Comparison of ENCODE assay signal across 32 cellular contexts in genomic region chr1:199978408-199978940, GRCh38. TPM values are rescaled to one million over a fixed set of nuclear protein-coding genes. Genes with fewer than 3 reads are reported as not detected.
DNase-seq lines count a peak whose midpoint lies in the region; ATAC-seq and TF ChIP-seq lines count a peak whose summit lies in the region.
"Had no signal": no experiment of that assay in that cellular context is flagged by ENCODE, and none has a peak within 500 bp of the region (broad histone marks: within the 10 kb centered on the region; RNA-seq: fewer than 3 reads in every experiment).

No MANE protein-coding gene starts in this region.

- no peaks in the 10 kb centered on the region for H3K9me3 Mint-ChIP-seq in MCF 10A (ENCODE audit: unreplicated experiment)
- H3K9me3 Mint-ChIP-seq: activated naive CD8-positive, alpha-beta T cell treated with anti-CD3 and anti-CD28 coated beads for 36 hours; central memory CD8-positive, alpha-beta T cell; nephron; T-helper 2 cell treated with Interferon-gamma antibody and Interleukin-4, amounts not matched to agents 5 μg/mL and 100 μg/mL, for 36 hours had no signal

- intact Hi-C loops in MCF 10A (cut with micrococcal nuclease) = no loop called here

- no peak for TF ChIP-seq CTCF in AG09319 (IDR thresholded peaks at IDR 0.05; ENCODE audit: low read depth, low read length)
- TF ChIP-seq CTCF in SU-DHL-6 (IDR thresholded peaks at IDR 0.05; ENCODE audit: insufficient read depth, low read length, poor library complexity, severe bottlenecking) = no peak
- no peak for TF ChIP-seq CTCF in MCF 10A (IDR thresholded peaks at IDR 0.05; ENCODE audit: unreplicated experiment)

- H3K79me2 ChIP-seq in SU-DHL-6 (ENCODE audit: insufficient read depth, low read length) = no peaks in the 10 kb centered on the region

- no peaks in the 10 kb centered on the region for H3K27me3 ChIP-seq in SU-DHL-6 (ENCODE audit: low read length)
- H3K27me3 ChIP-seq: dorsolateral prefrontal cortex had no signal

- BruUV-seq in MCF 10A (replicated peaks; lab: Mats Ljungman, UMichigan) = no TSS peak

- peak overlapping the region; percentile 94 for H3K27ac ChIP-seq in SU-DHL-6 (ENCODE audit: low read depth, low read length)
- H3K27ac ChIP-seq: C4-2B, dorsolateral prefrontal cortex, heart right ventricle, PC-9 had no signal

- no peaks in the 10 kb centered on the region for H3K27me3 Mint-ChIP-seq in MCF 10A (ENCODE audit: insufficient read depth, unreplicated experiment)

- POLR2A ChIA-PET in MCF 10A (lab: Yijun Ruan, JAX) = interaction anchor here (0.6 to 0.7 kb wide), 2 partner anchors 224 to 310 kb away, joined by 3 to 5 read pairs; no protein-coding TSS in a partner anchor

- H3K36me3 Mint-ChIP-seq in MCF 10A (ENCODE audit: insufficient read depth, unreplicated experiment) = no peaks in the 10 kb centered on the region
- H3K36me3 Mint-ChIP-seq: activated naive CD8-positive, alpha-beta T cell treated with anti-CD3 and anti-CD28 coated beads for 36 hours; IgD-negative memory B cell had no signal

- peak overlapping the region; percentile 37 for H3K9ac ChIP-seq in SU-DHL-6 (ENCODE audit: low read length)

- DNase-seq in AG09319 (ENCODE audit: extremely low read depth, low read depth) (peak; percentile 45), DMS 273 treated with DMSO at 0.1 percent for 48 hours (lab: John Stamatoyannopoulos, UW) (peak; percentile 13), fibroblast of peridontal ligament (ENCODE audit: extremely low read depth) (peak; percentile 9), MCF 10A (ENCODE audit: unreplicated experiment) (no peak)
- DNase-seq: activated CD4-positive, alpha-beta T cell treated with anti-CD3 and anti-CD28 coated beads for 36 hours; activated naive CD8-positive, alpha-beta T cell treated with anti-CD3 and anti-CD28 coated beads for 36 hours; activated T-cell treated with anti-CD3 and anti-CD28 coated beads for 4 hours; Caco-2; dorsolateral prefrontal cortex; H7; NCI-H1105; NCI-H2029 treated with DMSO at 0.1 percent for 48 hours; NCI-H345; PC-9; retina; SHP77; stimulated activated CD4-positive, alpha-beta T cell treated with anti-CD3 and anti-CD28 coated beads, Interleukin-2, amount 100 ng/mL, for 48 hours; trophoblast cell had no signal

- ATAC-seq in HG03175 (IDR thresholded peaks at IDR 0.05; ENCODE audit: unreplicated experiment) (no peak), GM21825 (IDR thresholded peaks at IDR 0.05; ENCODE audit: unreplicated experiment) (no peak), GM18873 (IDR thresholded peaks at IDR 0.05; ENCODE audit: low FRiP score, unreplicated experiment) (no peak)
- ATAC-seq: activated CD4-positive, alpha-beta T cell treated with anti-CD3 and anti-CD28 coated beads for 36 hours had no signal

- H3K27ac Mint-ChIP-seq in MCF 10A (ENCODE audit: low read depth, unreplicated experiment) = no peak overlapping the region
- H3K27ac Mint-ChIP-seq: activated CD4-positive, alpha-beta T cell treated with anti-CD3 and anti-CD28 coated beads for 36 hours; activated naive CD8-positive, alpha-beta T cell treated with anti-CD3 and anti-CD28 coated beads for 36 hours; nephron; T-helper 2 cell treated with Interferon-gamma antibody and Interleukin-4, amounts not matched to agents 5 μg/mL and 100 μg/mL, for 36 hours had no signal

- CTCF ChIA-PET in MCF 10A (lab: Yijun Ruan, JAX) = interaction anchor here (0.6 to 1.3 kb wide), 2 partner anchors 9 to 1792 kb away, joined by 3 read pairs; no protein-coding TSS in a partner anchor

- H3F3A ChIP-seq in SU-DHL-6 (ENCODE audit: insufficient read depth) = peaks cover 14% of the 10 kb centered on the region

- H3K4me3 ChIP-seq in SU-DHL-6 (ENCODE audit: insufficient read depth, low read length, poor library complexity, severe bottlenecking) = no peak overlapping the region
- H3K4me3 ChIP-seq: dorsolateral prefrontal cortex, GM12878, heart right ventricle, PC-9 had no signal

- no peaks in the 10 kb centered on the region for H3K9me2 ChIP-seq in SU-DHL-6 (replicated peaks; ENCODE audit: insufficient read depth, low read length)

- H3K4me3 Mint-ChIP-seq in MCF 10A (ENCODE audit: unreplicated experiment) = no peak overlapping the region
- H3K4me3 Mint-ChIP-seq: activated CD4-positive, alpha-beta T cell treated with anti-CD3 and anti-CD28 coated beads for 36 hours; activated naive CD8-positive, alpha-beta T cell treated with anti-CD3 and anti-CD28 coated beads for 36 hours; central memory CD8-positive, alpha-beta T cell; nephron; T-helper 2 cell treated with Interferon-gamma antibody and Interleukin-4, amounts not matched to agents 5 μg/mL and 100 μg/mL, for 36 hours had no signal

- peaks cover 6% of the 10 kb centered on the region for H3K4me1 Mint-ChIP-seq in MCF 10A (ENCODE audit: insufficient read depth, unreplicated experiment)
- H3K4me1 Mint-ChIP-seq: activated CD4-positive, alpha-beta T cell treated with anti-CD3 and anti-CD28 coated beads for 36 hours; activated naive CD8-positive, alpha-beta T cell treated with anti-CD3 and anti-CD28 coated beads for 36 hours; central memory CD8-positive, alpha-beta T cell; nephron had no signal

- H2AFZ ChIP-seq in SU-DHL-6 (ENCODE audit: low read depth, low read length, severe bottlenecking) = peak overlapping the region; percentile 60
- H2AFZ ChIP-seq: PC-9 had no signal

- no peaks in the 10 kb centered on the region for H3K36me3 ChIP-seq in SU-DHL-6 (ENCODE audit: low read length)
- H3K36me3 ChIP-seq: heart right ventricle had no signal

- no peaks in the 10 kb centered on the region for H4K20me1 ChIP-seq in SU-DHL-6 (ENCODE audit: low read depth, low read length)

- no peaks in the 10 kb centered on the region for H3K9me3 ChIP-seq in SU-DHL-6 (ENCODE audit: insufficient read depth, low read length)
- H3K9me3 ChIP-seq: Caco-2, heart right ventricle had no signal

- peak overlapping the region; percentile 56 for H3K4me2 ChIP-seq in SU-DHL-6 (ENCODE audit: low read depth, low read length, poor library complexity, severe bottlenecking)
- H3K4me2 ChIP-seq: PC-9 had no signal

RNA-seq across cellular contexts. Expression of gene NR5A2, which starts 49.0 kb away (rescaled TPM):
- 0.09 TPM in 1 of 2 replicates, not detected in the other for total RNA-seq in MCF 10A (2022)
- total RNA-seq: activated CD4-positive, alpha-beta T cell treated with anti-CD3 and anti-CD28 coated beads for 36 hours; fibroblast of villous mesenchyme; kidney epithelial cell; osteocyte had no signal
